2 cellular contexts compared by ENCODE assay signal in genomic region chr16:9087733-9088132, GRCh38.
TF ChIP-seq lines count a peak whose summit lies in the region.
"Not testable (repeated sequence)": the region's sequence is repeated elsewhere in the genome, so short reads cannot be mapped to it uniquely, and the experiment has no call there.

No MANE protein-coding gene starts in this region.

TF ChIP-seq in K562, 482 proteins besides CTCF, POLR2A, EP300 and RAD21:
- peak; percentile 63 for TF ChIP-seq ATF3 (IDR thresholded peaks at IDR 0.05)
- not testable (repeated sequence) for TF ChIP-seq ATF3 (CRISPR knock-in tag; conservative IDR thresholded peaks at IDR 0.05)
TF ChIP-seq in K562: peak in this region for 1; not testable (repeated sequence) for 481.

TF ChIP-seq in HepG2, 621 proteins besides CTCF, POLR2A, EP300 and RAD21:
- peak; percentile 80 for TF ChIP-seq FOSL2 (CRISPR knock-in tag; IDR thresholded peaks at IDR 0.05)
